ENCODE assay signal across 13 cellular contexts in genomic region chr3:194129581-194130133, GRCh38. TPM values are rescaled to one million over a fixed set of nuclear protein-coding genes. Genes with fewer than 3 reads are reported as not detected.
DNase-seq lines count a peak whose midpoint lies in the region; TF ChIP-seq lines count a peak whose summit lies in the region.
"Had no signal": no experiment of that assay in that cellular context is flagged by ENCODE, and none has a peak within 500 bp of the region (broad histone marks: within the 10 kb centered on the region; RNA-seq: fewer than 3 reads in every experiment).

No MANE protein-coding gene starts in this region.

- peaks cover 11 to 32% (median 16%) of the 10 kb centered on the region in 4 donors for H3K4me1 Mint-ChIP-seq in CD4-positive, alpha-beta memory T cell

- no peaks in the 10 kb centered on the region for H3K36me3 ChIP-seq in GM23248 (ENCODE audit: low read depth)
- H3K36me3 ChIP-seq in OCI-LY7 (ENCODE audit: insufficient read depth, low read length): no peaks in the 10 kb centered on the region
- no peaks in the 10 kb centered on the region for H3K36me3 ChIP-seq in iPS-20b (ENCODE audit: insufficient read depth, low read depth, low read length)
- no peaks in the 10 kb centered on the region for H3K36me3 ChIP-seq in CD4-positive, alpha-beta memory T cell (ENCODE audit: insufficient read depth, low read length)

- H3K4me3 Mint-ChIP-seq in CD4-positive, alpha-beta memory T cell: no peak overlapping the region
- H3K4me3 Mint-ChIP-seq: natural killer cell treated with Interleukin-12 subunit alpha and Interleukin-12 subunit beta and Interleukin-15 and Interleukin-18, amount 100 ng/mL, for 72 hours had no signal

- H3K9ac ChIP-seq in GM23248 (no peak overlapping the region), iPS-20b (ENCODE audit: low read depth, low read length) (peak overlapping the region; percentile 10; the same call in 1 of the 2 replicates)

- H3K4me3 ChIP-seq in GM23248 (no peak overlapping the region), OCI-LY7 (ENCODE audit: low read depth, low read length, poor library complexity, severe bottlenecking) (no peak overlapping the region), iPS-20b (ENCODE audit: low read length) (no peak overlapping the region)
- H3K4me3 ChIP-seq in CD4-positive, alpha-beta memory T cell (ENCODE audit: low read length in 2 of 2): no peak overlapping the region
- H3K4me3 ChIP-seq: K562 had no signal

- H3K4me1 ChIP-seq in GM23248 (ENCODE audit: insufficient read depth) (peaks cover 13% of the 10 kb centered on the region), OCI-LY7 (ENCODE audit: insufficient read depth, low read length, poor library complexity, severe bottlenecking) (peaks cover 42% of the 10 kb centered on the region), iPS-20b (ENCODE audit: insufficient read depth, low read length) (peaks cover 46% of the 10 kb centered on the region)
- H3K4me1 ChIP-seq in CD4-positive, alpha-beta memory T cell (ENCODE audit: insufficient read depth, low read length): peaks cover 18% of the 10 kb centered on the region

- DNase-seq in GM23248 (peak; percentile 44), OCI-LY7 (ENCODE audit: low spot score) (no peak), renal cortical epithelial cell (ENCODE audit: low read depth) (peak; percentile 91), SHP77 (lab: John Stamatoyannopoulos, UW) (no peak), SKM-1 treated with dmso at 0.1 percent for 144 hours (lab: John Stamatoyannopoulos, UW; ENCODE audit: unreplicated experiment) (no peak), NCI-H1417 treated with DMSO at 0.1 percent for 48 hours (lab: John Stamatoyannopoulos, UW) (no peak)
- DNase-seq in CD4-positive, alpha-beta memory T cell: no peak
- DNase-seq: activated CD8-positive, alpha-beta memory T cell treated with anti-CD3 and anti-CD28 coated beads, Interleukin-2, amount 50 U/mL, for 4 hours; stimulated activated naive CD8-positive, alpha-beta T cell treated with anti-CD3 and anti-CD28 coated beads, Interleukin-15, Interleukin-2, amounts not matched to agents 100 U/mL and 50 U/mL, for 24 hours; T1000 had no signal

- BruUV-seq in OCI-LY7 (replicated peaks; lab: Mats Ljungman, UMichigan): no TSS peak

- H3K9me2 ChIP-seq in GM23248 (ENCODE audit: insufficient read depth) (no peaks in the 10 kb centered on the region), OCI-LY7 (ENCODE audit: insufficient read depth, low read length) (no peaks in the 10 kb centered on the region)

- peak overlapping the region; percentile 25 for H3K4me2 ChIP-seq in GM23248 (ENCODE audit: unreplicated experiment)
- H3K4me2 ChIP-seq in OCI-LY7 (ENCODE audit: low read length): peak overlapping the region; percentile 69; the same call in 1 of the 2 replicates

- H3K9me3 Mint-ChIP-seq in CD4-positive, alpha-beta memory T cell: no peaks in the 10 kb centered on the region
- H3K9me3 Mint-ChIP-seq: natural killer cell treated with Interleukin-12 subunit alpha and Interleukin-12 subunit beta and Interleukin-15 and Interleukin-18, amount 100 ng/mL, for 72 hours had no signal

- H3K27ac ChIP-seq in GM23248 (no peak overlapping the region), OCI-LY7 (ENCODE audit: low read depth, low read length, poor library complexity, severe bottlenecking) (no peak overlapping the region), iPS-20b (ENCODE audit: low read length) (no peak overlapping the region)
- H3K27ac ChIP-seq in CD4-positive, alpha-beta memory T cell (ENCODE audit: low read depth, low read length): no peak overlapping the region

- no peaks in the 10 kb centered on the region for H3K79me2 ChIP-seq in GM23248 (ENCODE audit: insufficient read depth)
- peaks cover 7% of the 10 kb centered on the region; the same call in 1 of the 2 replicates for H3K79me2 ChIP-seq in OCI-LY7 (ENCODE audit: insufficient read depth, low read depth, low read length)

- H3K27me3 ChIP-seq in GM23248 (replicated peaks; ENCODE audit: insufficient read depth) (no peaks in the 10 kb centered on the region; the same call in 1 of the 2 replicates), iPS-20b (ENCODE audit: insufficient read depth, low read length) (peaks cover 39% of the 10 kb centered on the region)
- H3K27me3 ChIP-seq in CD4-positive, alpha-beta memory T cell (ENCODE audit: insufficient read depth, low read length): no peaks in the 10 kb centered on the region

- CTCF ChIA-PET in OCI-LY7 (lab: Charles Lee; ENCODE audit: unreplicated experiment): interaction anchor here (1.1 kb wide), 2 partner anchors 10 to 28 kb away, joined by 3 read pairs; no protein-coding TSS in a partner anchor
- CTCF ChIA-PET in CD4-positive, alpha-beta memory T cell (lab: Charles Lee; ENCODE audit: partially characterized antibody): interaction anchor here (1.1 kb wide), 1 partner anchor 186 kb away, joined by 5 read pairs; no protein-coding TSS in a partner anchor

- H3K9me3 ChIP-seq in GM23248 (ENCODE audit: low read depth): no peaks in the 10 kb centered on the region
- H3K9me3 ChIP-seq in OCI-LY7 (ENCODE audit: low read length): no peaks in the 10 kb centered on the region
- H3K9me3 ChIP-seq in iPS-20b (ENCODE audit: insufficient read depth, low read depth, low read length): no peaks in the 10 kb centered on the region
- H3K9me3 ChIP-seq in CD4-positive, alpha-beta memory T cell (ENCODE audit: control insufficient read depth in 1 of 2, low read length in 2 of 2): no peaks in the 10 kb centered on the region

- peaks cover 45 to 60% of the 10 kb centered on the region in 2 donors for H3K27me3 Mint-ChIP-seq in CD4-positive, alpha-beta memory T cell

- POLR2A ChIA-PET in OCI-LY7 (lab: Charles Lee): interaction anchor here (0.7 to 9.0 kb wide), 3 partner anchors 15 to 391 kb away, joined by 3 to 172 read pairs (median 4); no protein-coding TSS in a partner anchor
- POLR2A ChIA-PET in CD4-positive, alpha-beta memory T cell (lab: Charles Lee; ENCODE audit: partially characterized antibody): no interaction called here

- 19 to 40% methylated on average over 5 to 7 of the region's 7 CpGs for WGBS in GM23248 (ENCODE audit: low coverage in 1 of 2, low lambda C conversion rate in 2 of 2, missing lambda C conversion rate in 2 of 2), 2 experiments

- no peak overlapping the region for H3K27ac Mint-ChIP-seq in CD4-positive, alpha-beta memory T cell
- H3K27ac Mint-ChIP-seq: natural killer cell treated with Interleukin-12 subunit alpha and Interleukin-12 subunit beta and Interleukin-15 and Interleukin-18, amount 100 ng/mL, for 72 hours had no signal

- peaks cover 9% of the 10 kb centered on the region for H3F3A ChIP-seq in GM23248 (ENCODE audit: insufficient read depth)

- in situ Hi-C loops in GM23248 (cut with MboI): no loop called here

- H2AFZ ChIP-seq in GM23248: no peak overlapping the region
- no peak overlapping the region for H2AFZ ChIP-seq in OCI-LY7 (ENCODE audit: low read length)

- H4K20me1 ChIP-seq in GM23248 (ENCODE audit: insufficient read depth): no peaks in the 10 kb centered on the region
- H4K20me1 ChIP-seq in OCI-LY7 (ENCODE audit: insufficient read depth, low read length): no peaks in the 10 kb centered on the region

- peaks cover 0 to 3% of the 10 kb centered on the region in 2 donors for H3K36me3 Mint-ChIP-seq in CD4-positive, alpha-beta memory T cell

- intact Hi-C loops in OCI-LY7 (cut with micrococcal nuclease; ENCODE audit: unreplicated experiment): no loop called here
- intact Hi-C loops in CD4-positive, alpha-beta memory T cell (cut with micrococcal nuclease): loop anchor here (2.0 to 10.0 kb wide), 2 partner anchors 185 to 355 kb away; partner anchors contain the start of gene ATP13A3

- TF ChIP-seq CTCF in OCI-LY7 (conservative IDR thresholded peaks at IDR 0.05; ENCODE audit: low read length): no peak

RNA-seq across cellular contexts. Expression of gene HES1, which starts 6.3 kb away (rescaled TPM):
- total RNA-seq in GM23248 (2014; rRNA removed; shearing (Covaris generic)): 13.0 and 13.8 TPM in 2 replicates
- 8.8 and 10.3 TPM in 2 replicates for polyA plus RNA-seq in GM23248 (2016; fragmentation: Nextera tagmentation; extraction: Ambion mirVana)
- total RNA-seq in OCI-LY7 (2014; rRNA removed; shearing (Covaris generic)): 0.72 and 1.1 TPM in 2 replicates
- total RNA-seq in OCI-LY7 (2022) (3.0 and 3.4 TPM in 2 replicates), renal cortical epithelial cell (9.4 and 18.6 TPM in 2 replicates)
- total RNA-seq in CD4-positive, alpha-beta memory T cell: not detected
- under 1 TPM; 0.11 to 0.50 TPM for polyA plus RNA-seq in CD4-positive, alpha-beta memory T cell

Comparison
In these comparisons a context has a peak if more than half of its experiments do, and no peak if none do; other contexts are left out.
1. DNase-seq: peak in GM23248 (single experiment) and renal cortical epithelial cell (single experiment); none in OCI-LY7 (single experiment), SHP77 (0 of 2), SKM-1 treated with dmso at 0.1 percent for 144 hours (single experiment), CD4-positive, alpha-beta memory T cell (0 of 5) and NCI-H1417 treated with DMSO at 0.1 percent for 48 hours (single experiment).